Comparison of ENCODE assay signal across 1 cellular context in the genomic region with DNA sequence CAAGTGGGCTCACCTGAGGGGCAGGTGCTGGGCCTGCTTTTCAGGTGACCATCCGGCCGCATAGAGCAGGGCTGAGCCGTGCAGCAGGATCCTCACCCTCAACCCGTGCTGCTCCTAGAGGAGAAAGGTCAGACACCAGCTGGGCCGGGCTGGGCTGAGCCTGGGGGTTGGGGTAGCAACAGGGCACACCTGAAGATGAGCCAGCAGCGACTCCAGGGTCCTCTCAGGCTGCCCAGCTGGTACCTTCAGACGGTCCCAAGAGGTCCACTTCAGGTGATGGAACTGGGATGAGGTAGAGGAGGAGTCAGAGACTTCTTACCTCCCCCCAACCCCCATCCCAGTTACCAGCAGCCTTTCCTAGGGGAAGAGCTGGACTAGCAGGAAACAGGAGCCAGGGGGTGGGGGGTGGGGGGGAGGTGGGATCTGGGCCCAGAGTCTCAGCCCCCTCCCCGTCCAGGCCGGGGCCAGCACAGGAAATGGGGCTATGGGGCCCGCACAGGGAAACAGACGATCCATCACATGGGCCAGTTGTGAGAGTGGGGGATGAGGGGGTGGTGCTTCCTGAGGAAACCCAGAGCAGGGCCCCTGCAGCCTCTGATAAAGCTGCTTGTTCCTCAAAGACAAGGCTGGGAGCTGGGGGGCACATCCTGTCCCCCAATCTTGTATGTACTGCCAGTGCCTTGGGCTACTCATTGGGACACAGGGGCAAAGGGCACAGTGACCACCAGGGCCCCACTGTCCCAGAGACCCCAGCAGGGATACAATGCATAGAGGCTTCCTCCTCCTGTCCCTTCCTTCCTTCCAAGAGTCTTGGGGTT.
TF ChIP-seq lines count a peak whose summit lies in the region.

No MANE protein-coding gene starts in this region.

TF ChIP-seq in K562, 482 proteins besides CTCF, POLR2A, EP300 and RAD21 (continued from another document and continues in another):
- no peak for TF ChIP-seq HNRNPK (IDR thresholded peaks at IDR 0.05; ENCODE audit: low read depth, low read length, poor library complexity, severe bottlenecking)
- TF ChIP-seq FOXM1 (IDR thresholded peaks at IDR 0.05; ENCODE audit: low read depth) = no peak; the same call in 1 of the 2 replicates
- no peak for TF ChIP-seq FOXM1 (CRISPR knock-in tag; IDR thresholded peaks at IDR 0.05; ENCODE audit: low read depth)
- TF ChIP-seq, protein P1, sequence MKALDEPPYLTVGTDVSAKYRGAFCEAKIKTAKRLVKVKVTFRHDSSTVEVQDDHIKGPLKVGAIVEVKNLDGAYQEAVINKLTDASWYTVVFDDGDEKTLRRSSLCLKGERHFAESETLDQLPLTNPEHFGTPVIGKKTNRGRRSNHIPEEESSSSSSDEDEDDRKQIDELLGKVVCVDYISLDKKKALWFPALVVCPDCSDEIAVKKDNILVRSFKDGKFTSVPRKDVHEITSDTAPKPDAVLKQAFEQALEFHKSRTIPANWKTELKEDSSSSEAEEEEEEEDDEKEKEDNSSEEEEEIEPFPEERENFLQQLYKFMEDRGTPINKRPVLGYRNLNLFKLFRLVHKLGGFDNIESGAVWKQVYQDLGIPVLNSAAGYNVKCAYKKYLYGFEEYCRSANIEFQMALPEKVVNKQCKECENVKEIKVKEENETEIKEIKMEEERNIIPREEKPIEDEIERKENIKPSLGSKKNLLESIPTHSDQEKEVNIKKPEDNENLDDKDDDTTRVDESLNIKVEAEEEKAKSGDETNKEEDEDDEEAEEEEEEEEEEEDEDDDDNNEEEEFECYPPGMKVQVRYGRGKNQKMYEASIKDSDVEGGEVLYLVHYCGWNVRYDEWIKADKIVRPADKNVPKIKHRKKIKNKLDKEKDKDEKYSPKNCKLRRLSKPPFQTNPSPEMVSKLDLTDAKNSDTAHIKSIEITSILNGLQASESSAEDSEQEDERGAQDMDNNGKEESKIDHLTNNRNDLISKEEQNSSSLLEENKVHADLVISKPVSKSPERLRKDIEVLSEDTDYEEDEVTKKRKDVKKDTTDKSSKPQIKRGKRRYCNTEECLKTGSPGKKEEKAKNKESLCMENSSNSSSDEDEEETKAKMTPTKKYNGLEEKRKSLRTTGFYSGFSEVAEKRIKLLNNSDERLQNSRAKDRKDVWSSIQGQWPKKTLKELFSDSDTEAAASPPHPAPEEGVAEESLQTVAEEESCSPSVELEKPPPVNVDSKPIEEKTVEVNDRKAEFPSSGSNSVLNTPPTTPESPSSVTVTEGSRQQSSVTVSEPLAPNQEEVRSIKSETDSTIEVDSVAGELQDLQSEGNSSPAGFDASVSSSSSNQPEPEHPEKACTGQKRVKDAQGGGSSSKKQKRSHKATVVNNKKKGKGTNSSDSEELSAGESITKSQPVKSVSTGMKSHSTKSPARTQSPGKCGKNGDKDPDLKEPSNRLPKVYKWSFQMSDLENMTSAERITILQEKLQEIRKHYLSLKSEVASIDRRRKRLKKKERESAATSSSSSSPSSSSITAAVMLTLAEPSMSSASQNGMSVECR (CRISPR knock-in tag; IDR thresholded peaks at IDR 0.05) = no peak
- no peak for TF ChIP-seq SNAPC5 (CRISPR knock-in tag; IDR thresholded peaks at IDR 0.05)
- TF ChIP-seq COPS2 (conservative IDR thresholded peaks at IDR 0.05) = no peak
- TF ChIP-seq CUX1 (CRISPR knock-in tag; IDR thresholded peaks at IDR 0.05) = no peak
- no peak for TF ChIP-seq ZNF436 (CRISPR knock-in tag; IDR thresholded peaks at IDR 0.05)
- peak; percentile 75 for TF ChIP-seq RNF2 (IDR thresholded peaks at IDR 0.05)
- no peak for TF ChIP-seq SIN3A (IDR thresholded peaks at IDR 0.05; ENCODE audit: borderline replicate concordance in 2 of 2, control insufficient read depth in 1 of 2, low read depth in 2 of 2, low read length in 2 of 2)
- no peak for TF ChIP-seq ARNT (IDR thresholded peaks at IDR 0.05)
- TF ChIP-seq CHD1 (IDR thresholded peaks at IDR 0.05; ENCODE audit: low read length) = no peak
- peak; percentile 70 for TF ChIP-seq TFAP4 (CRISPR knock-in tag; IDR thresholded peaks at IDR 0.05; ENCODE audit: borderline replicate concordance)
- no peak for TF ChIP-seq NR2C1 (IDR thresholded peaks at IDR 0.05)
- TF ChIP-seq NR2C1 (tag; IDR thresholded peaks at IDR 0.05) = no peak
- no peak for TF ChIP-seq MLLT1 (IDR thresholded peaks at IDR 0.05)
- peak; percentile 71 for TF ChIP-seq CBFA2T2 (conservative IDR thresholded peaks at IDR 0.05)
- no peak for TF ChIP-seq CREB3 (tag; conservative IDR thresholded peaks at IDR 0.05; ENCODE audit: low read depth)
- TF ChIP-seq, protein P2, sequence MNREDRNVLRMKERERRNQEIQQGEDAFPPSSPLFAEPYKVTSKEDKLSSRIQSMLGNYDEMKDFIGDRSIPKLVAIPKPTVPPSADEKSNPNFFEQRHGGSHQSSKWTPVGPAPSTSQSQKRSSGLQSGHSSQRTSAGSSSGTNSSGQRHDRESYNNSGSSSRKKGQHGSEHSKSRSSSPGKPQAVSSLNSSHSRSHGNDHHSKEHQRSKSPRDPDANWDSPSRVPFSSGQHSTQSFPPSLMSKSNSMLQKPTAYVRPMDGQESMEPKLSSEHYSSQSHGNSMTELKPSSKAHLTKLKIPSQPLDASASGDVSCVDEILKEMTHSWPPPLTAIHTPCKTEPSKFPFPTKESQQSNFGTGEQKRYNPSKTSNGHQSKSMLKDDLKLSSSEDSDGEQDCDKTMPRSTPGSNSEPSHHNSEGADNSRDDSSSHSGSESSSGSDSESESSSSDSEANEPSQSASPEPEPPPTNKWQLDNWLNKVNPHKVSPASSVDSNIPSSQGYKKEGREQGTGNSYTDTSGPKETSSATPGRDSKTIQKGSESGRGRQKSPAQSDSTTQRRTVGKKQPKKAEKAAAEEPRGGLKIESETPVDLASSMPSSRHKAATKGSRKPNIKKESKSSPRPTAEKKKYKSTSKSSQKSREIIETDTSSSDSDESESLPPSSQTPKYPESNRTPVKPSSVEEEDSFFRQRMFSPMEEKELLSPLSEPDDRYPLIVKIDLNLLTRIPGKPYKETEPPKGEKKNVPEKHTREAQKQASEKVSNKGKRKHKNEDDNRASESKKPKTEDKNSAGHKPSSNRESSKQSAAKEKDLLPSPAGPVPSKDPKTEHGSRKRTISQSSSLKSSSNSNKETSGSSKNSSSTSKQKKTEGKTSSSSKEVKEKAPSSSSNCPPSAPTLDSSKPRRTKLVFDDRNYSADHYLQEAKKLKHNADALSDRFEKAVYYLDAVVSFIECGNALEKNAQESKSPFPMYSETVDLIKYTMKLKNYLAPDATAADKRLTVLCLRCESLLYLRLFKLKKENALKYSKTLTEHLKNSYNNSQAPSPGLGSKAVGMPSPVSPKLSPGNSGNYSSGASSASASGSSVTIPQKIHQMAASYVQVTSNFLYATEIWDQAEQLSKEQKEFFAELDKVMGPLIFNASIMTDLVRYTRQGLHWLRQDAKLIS (CRISPR knock-in tag; IDR thresholded peaks at IDR 0.05) = no peak
- TF ChIP-seq JUNB (CRISPR knock-in tag; conservative IDR thresholded peaks at IDR 0.05) = no peak
- no peak for TF ChIP-seq KLF16 (IDR thresholded peaks at IDR 0.05)
- TF ChIP-seq ZNF699 (CRISPR knock-in tag; IDR thresholded peaks at IDR 0.05; ENCODE audit: insufficient replicate concordance) = no peak
- TF ChIP-seq, protein P3, sequence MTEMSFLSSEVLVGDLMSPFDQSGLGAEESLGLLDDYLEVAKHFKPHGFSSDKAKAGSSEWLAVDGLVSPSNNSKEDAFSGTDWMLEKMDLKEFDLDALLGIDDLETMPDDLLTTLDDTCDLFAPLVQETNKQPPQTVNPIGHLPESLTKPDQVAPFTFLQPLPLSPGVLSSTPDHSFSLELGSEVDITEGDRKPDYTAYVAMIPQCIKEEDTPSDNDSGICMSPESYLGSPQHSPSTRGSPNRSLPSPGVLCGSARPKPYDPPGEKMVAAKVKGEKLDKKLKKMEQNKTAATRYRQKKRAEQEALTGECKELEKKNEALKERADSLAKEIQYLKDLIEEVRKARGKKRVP (CRISPR knock-in tag; IDR thresholded peaks at IDR 0.05) = no peak
- TF ChIP-seq ASH1L (IDR thresholded peaks at IDR 0.05; ENCODE audit: borderline replicate concordance, low read depth, partially characterized antibody) = no peak
- TF ChIP-seq ZNF121 (CRISPR knock-in tag; conservative IDR thresholded peaks at IDR 0.05) = no peak
- TF ChIP-seq NUFIP1 (IDR thresholded peaks at IDR 0.05; ENCODE audit: partially characterized antibody) = no peak
- TF ChIP-seq ELK1 (CRISPR knock-in tag; IDR thresholded peaks at IDR 0.05) = no peak
- no peak for TF ChIP-seq JUND (IDR thresholded peaks at IDR 0.05; ENCODE audit: borderline replicate concordance, low read depth, low read length)
- TF ChIP-seq JUND (tag; IDR thresholded peaks at IDR 0.05; ENCODE audit: borderline replicate concordance, low read depth, low read length) = no peak
- no peak for TF ChIP-seq HDAC3 (IDR thresholded peaks at IDR 0.05; ENCODE audit: borderline replicate concordance, partially characterized antibody)
- no peak for TF ChIP-seq LCOR (CRISPR knock-in tag; IDR thresholded peaks at IDR 0.05)
- no peak for TF ChIP-seq XRCC3 (IDR thresholded peaks at IDR 0.05)
- no peak for TF ChIP-seq MAFF (IDR thresholded peaks at IDR 0.05; ENCODE audit: low read length)
- TF ChIP-seq, protein P4, sequence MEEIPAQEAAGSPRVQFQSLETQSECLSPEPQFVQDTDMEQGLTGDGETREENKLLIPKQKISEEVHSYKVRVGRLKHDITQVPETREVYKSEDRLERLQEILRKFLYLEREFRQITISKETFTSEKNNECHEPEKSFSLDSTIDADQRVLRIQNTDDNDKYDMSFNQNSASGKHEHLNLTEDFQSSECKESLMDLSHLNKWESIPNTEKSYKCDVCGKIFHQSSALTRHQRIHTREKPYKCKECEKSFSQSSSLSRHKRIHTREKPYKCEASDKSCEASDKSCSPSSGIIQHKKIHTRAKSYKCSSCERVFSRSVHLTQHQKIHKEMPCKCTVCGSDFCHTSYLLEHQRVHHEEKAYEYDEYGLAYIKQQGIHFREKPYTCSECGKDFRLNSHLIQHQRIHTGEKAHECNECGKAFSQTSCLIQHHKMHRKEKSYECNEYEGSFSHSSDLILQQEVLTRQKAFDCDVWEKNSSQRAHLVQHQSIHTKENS (CRISPR knock-in tag; IDR thresholded peaks at IDR 0.05) = no peak
- no peak for TF ChIP-seq HNRNPLL (IDR thresholded peaks at IDR 0.05; ENCODE audit: low read depth, low read length, poor library complexity, severe bottlenecking)
